In the genomic region with DNA sequence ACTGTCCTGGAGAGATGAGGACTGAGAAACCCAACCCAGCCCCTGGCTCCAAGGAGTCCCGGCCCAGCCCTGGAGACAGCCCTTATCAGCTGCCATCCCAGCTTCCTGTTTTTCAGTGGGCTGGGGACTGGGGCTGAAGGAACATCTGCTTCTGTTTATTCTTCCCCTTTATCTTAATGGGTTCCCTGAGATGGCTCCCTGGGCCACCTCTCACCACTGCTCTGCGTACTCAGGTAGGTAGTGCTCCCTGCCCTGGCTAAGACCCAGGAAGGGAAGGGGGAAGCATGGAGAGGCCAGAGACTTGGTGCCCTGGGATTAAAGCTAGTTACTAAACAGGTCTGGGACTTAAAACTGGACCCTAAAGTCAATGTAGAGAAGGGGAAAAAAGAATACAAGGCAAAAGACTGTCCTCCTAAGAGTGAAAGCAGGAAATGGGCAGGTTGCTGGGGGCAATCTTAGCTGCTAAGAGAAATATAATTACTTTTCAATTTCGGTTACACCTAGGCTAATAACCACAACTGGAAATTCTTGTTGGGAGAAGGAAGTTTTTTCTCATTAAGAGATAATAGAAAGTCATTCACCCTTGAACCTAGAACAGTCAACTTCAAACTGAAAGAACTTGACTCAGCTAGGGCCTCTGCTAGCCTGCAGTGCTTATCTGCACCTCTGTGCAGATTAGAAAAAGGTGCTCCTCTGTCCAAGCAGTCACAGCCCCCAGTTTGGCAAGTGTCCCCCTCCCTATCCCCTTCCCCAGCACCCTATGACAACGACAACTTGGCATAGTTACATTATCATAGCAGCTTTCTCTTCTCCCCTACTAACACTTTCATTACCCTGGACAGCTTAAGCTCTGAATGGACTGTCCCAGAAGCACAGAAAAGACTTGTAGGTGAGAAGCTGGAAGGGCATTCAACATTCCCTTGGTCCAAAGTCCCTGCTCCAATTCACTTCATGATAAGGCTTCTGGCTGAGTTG, we compare ENCODE assay signal across 8 cellular contexts.
A peak's percentile ranks its signal among the peaks of the same experiment; 100 is the strongest.
DNase-seq lines count a peak whose midpoint lies in the region; ATAC-seq, FAIRE-seq and TF ChIP-seq lines count a peak whose summit lies in the region.

No MANE protein-coding gene starts in this region.

- H3K9me3 ChIP-seq in K562 (replicated peaks; ENCODE audit: control insufficient read depth, insufficient read depth, low read depth, low read length) = no peaks in the 10 kb centered on the region

- TF ChIP-seq EP300 in K562 (IDR thresholded peaks at IDR 0.05; ENCODE audit: low read length) = peak; percentile 96

- CTCF ChIA-PET in K562 (lab: Yijun Ruan, JAX; ENCODE audit: low intra/inter-chr PET ratio) = interaction anchor here (0.6 to 0.7 kb wide), 2 partner anchors 19 to 1159 kb away, joined by 4 to 6 read pairs; no protein-coding TSS in a partner anchor

- no TSS peak for BruUV-seq in K562 (replicated peaks; lab: Mats Ljungman, UMichigan)

- H3K79me2 ChIP-seq in K562 (ENCODE audit: control insufficient read depth, insufficient read depth, low read length) = no peaks in the 10 kb centered on the region

- peak; percentile 20 to 21; a peak in 1 of 4 replicates for TF ChIP-seq RAD21 in K562 (CRISPR knock-in tag; conservative IDR thresholded peaks at IDR 0.05 in 1 of 2, IDR thresholded peaks at IDR 0.05 in 1 of 2)

- POLR2A ChIA-PET in K562 (lab: Yijun Ruan, JAX) = interaction anchor here (0.6 to 2.7 kb wide), 11 partner anchors 9 to 1617 kb away, joined by 3 to 15 read pairs (median 3); partner anchors contain the start of gene KDM7A

- H3K36me3 ChIP-seq in K562 (ENCODE audit: control insufficient read depth, insufficient read depth, low read length) = no peaks in the 10 kb centered on the region

- H2AFZ ChIP-seq in K562 (ENCODE audit: low read depth, low read length) = peak overlapping the region; percentile 67

- H3K4me3 ChIP-seq in K562 = peak overlapping the region; percentile 11

- H3K4me2 ChIP-seq in K562 (ENCODE audit: insufficient read depth, low read length) = peak overlapping the region; percentile 74

- H3K9ac ChIP-seq in K562 (ENCODE audit: insufficient read depth in 1 of 2, low read depth in 2 of 2, low read length in 2 of 2) = peak overlapping the region; percentile 53 to 70; a peak in 3 of 4 replicates

- H3K4me1 ChIP-seq in K562 (replicated peaks in 1 of 2; ENCODE audit: control insufficient read depth in 2 of 2, insufficient read depth in 2 of 2, low read length in 2 of 2) = peaks cover 36 to 46% of the 10 kb centered on the region in 2 experiments

- H4K20me1 ChIP-seq in K562 (replicated peaks; ENCODE audit: control insufficient read depth, insufficient read depth, low read length) = no peaks in the 10 kb centered on the region

- peak; percentile 93 for FAIRE-seq in K562 (lab: Jason Lieb, UNC)

- no peaks in the 10 kb centered on the region for H3K9me1 ChIP-seq in K562 (ENCODE audit: control insufficient read depth, insufficient read depth, low read length)

- WGBS in K562 (ENCODE audit: insufficient coverage, low coverage, missing lambda C conversion rate) = 4% methylated on average over 4 of the region's 4 CpGs

- DNase-seq in NCI-H82 (lab: John Stamatoyannopoulos, UW) (peak; percentile 54), NCI-H82 treated with DMSO at 0.1 percent for 48 hours (lab: John Stamatoyannopoulos, UW; ENCODE audit: unreplicated experiment) (no peak), K562 (ENCODE audit: extremely low read depth in 1 of 4, low spot score in 3 of 4) (peak; percentile 82 to 96 (median 91)), sciatic nerve (ENCODE audit: low spot score) (no peak), SIG-M5 (lab: John Stamatoyannopoulos, UW) (no peak), NCI-H774 (lab: John Stamatoyannopoulos, UW) (no peak)

- no peak for TF ChIP-seq CTCF in K562 (IDR thresholded peaks at IDR 0.05 in 2 of 3, conservative IDR thresholded peaks at IDR 0.05 in 1 of 3; ENCODE audit: insufficient read depth in 2 of 3, low read depth in 1 of 3, low read length in 3 of 3)

- intact Hi-C loops in K562 (cut with micrococcal nuclease) (loop anchor here (2.0 kb wide), 1 partner anchor 32 kb away; no protein-coding TSS in a partner anchor), sciatic nerve (cut with DNase I) (no loop called here)

- in situ Hi-C loops in K562 (cut with MboI) = no loop called here

- H3K27me3 ChIP-seq in K562 (ENCODE audit: control insufficient read depth in 2 of 2, insufficient read depth in 2 of 2, low read length in 2 of 2) = no peaks in the 10 kb centered on the region

- peak; percentile 57 for ATAC-seq in HG03469 (IDR thresholded peaks at IDR 0.05; ENCODE audit: unreplicated experiment)
- ATAC-seq in K562 = peak; percentile 91
- peak; percentile 74 for ATAC-seq in sciatic nerve
- ATAC-seq in HG03108 (IDR thresholded peaks at IDR 0.05; ENCODE audit: unreplicated experiment) = no peak

- no peak for TF ChIP-seq POLR2A in K562 (conservative IDR thresholded peaks at IDR 0.05)

- H3K27ac ChIP-seq in K562 (ENCODE audit: extremely low read depth, low read depth, low read length) = peak overlapping the region; percentile 78

TF ChIP-seq in K562, 482 proteins besides CTCF, POLR2A, EP300 and RAD21 (continues in another document):
- TF ChIP-seq FOXK1 (CRISPR knock-in tag; IDR thresholded peaks at IDR 0.05; ENCODE audit: borderline replicate concordance) = 0 out of 2 replicates have a peak, but pooled peaks have one; percentile 61
- no peak for TF ChIP-seq XRCC3 (IDR thresholded peaks at IDR 0.05)
- peak; percentile 49 to 67; a peak in 1 of 4 replicates for TF ChIP-seq HDAC1 (IDR thresholded peaks at IDR 0.05)
- peak; percentile 79 for TF ChIP-seq STAT5A (IDR thresholded peaks at IDR 0.05; ENCODE audit: borderline replicate concordance, low read length)
- peak; percentile 53 to 54 for TF ChIP-seq NRF1 (conservative IDR thresholded peaks at IDR 0.05 in 1 of 2, IDR thresholded peaks at IDR 0.05 in 1 of 2)
- TF ChIP-seq, protein P1, sequence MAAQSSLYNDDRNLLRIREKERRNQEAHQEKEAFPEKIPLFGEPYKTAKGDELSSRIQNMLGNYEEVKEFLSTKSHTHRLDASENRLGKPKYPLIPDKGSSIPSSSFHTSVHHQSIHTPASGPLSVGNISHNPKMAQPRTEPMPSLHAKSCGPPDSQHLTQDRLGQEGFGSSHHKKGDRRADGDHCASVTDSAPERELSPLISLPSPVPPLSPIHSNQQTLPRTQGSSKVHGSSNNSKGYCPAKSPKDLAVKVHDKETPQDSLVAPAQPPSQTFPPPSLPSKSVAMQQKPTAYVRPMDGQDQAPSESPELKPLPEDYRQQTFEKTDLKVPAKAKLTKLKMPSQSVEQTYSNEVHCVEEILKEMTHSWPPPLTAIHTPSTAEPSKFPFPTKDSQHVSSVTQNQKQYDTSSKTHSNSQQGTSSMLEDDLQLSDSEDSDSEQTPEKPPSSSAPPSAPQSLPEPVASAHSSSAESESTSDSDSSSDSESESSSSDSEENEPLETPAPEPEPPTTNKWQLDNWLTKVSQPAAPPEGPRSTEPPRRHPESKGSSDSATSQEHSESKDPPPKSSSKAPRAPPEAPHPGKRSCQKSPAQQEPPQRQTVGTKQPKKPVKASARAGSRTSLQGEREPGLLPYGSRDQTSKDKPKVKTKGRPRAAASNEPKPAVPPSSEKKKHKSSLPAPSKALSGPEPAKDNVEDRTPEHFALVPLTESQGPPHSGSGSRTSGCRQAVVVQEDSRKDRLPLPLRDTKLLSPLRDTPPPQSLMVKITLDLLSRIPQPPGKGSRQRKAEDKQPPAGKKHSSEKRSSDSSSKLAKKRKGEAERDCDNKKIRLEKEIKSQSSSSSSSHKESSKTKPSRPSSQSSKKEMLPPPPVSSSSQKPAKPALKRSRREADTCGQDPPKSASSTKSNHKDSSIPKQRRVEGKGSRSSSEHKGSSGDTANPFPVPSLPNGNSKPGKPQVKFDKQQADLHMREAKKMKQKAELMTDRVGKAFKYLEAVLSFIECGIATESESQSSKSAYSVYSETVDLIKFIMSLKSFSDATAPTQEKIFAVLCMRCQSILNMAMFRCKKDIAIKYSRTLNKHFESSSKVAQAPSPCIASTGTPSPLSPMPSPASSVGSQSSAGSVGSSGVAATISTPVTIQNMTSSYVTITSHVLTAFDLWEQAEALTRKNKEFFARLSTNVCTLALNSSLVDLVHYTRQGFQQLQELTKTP (IDR thresholded peaks at IDR 0.05; ENCODE audit: low read depth in 1 of 2, partially characterized antibody in 2 of 2) = peak; percentile 53 to 56
- no peak for TF ChIP-seq SRSF9 (IDR thresholded peaks at IDR 0.05; ENCODE audit: borderline replicate concordance, low read depth, low read length)
- no peak for TF ChIP-seq RBM14 (IDR thresholded peaks at IDR 0.05; ENCODE audit: borderline replicate concordance, insufficient read depth, low read depth, low read length)
- no peak; the same call in 1 of the 2 replicates for TF ChIP-seq HLTF (IDR thresholded peaks at IDR 0.05)
- peak; percentile 74 for TF ChIP-seq GABPA (tag; conservative IDR thresholded peaks at IDR 0.05; ENCODE audit: low read depth)
- TF ChIP-seq, protein P2, sequence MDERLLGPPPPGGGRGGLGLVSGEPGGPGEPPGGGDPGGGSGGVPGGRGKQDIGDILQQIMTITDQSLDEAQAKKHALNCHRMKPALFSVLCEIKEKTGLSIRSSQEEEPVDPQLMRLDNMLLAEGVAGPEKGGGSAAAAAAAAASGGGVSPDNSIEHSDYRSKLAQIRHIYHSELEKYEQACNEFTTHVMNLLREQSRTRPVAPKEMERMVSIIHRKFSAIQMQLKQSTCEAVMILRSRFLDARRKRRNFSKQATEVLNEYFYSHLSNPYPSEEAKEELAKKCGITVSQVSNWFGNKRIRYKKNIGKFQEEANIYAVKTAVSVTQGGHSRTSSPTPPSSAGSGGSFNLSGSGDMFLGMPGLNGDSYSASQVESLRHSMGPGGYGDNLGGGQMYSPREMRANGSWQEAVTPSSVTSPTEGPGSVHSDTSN (CRISPR knock-in tag; IDR thresholded peaks at IDR 0.05; ENCODE audit: low read depth) = no peak
- TF ChIP-seq, protein P2 (tag; conservative IDR thresholded peaks at IDR 0.05; ENCODE audit: low read depth) = peak; percentile 32; the same call in 1 of the 2 replicates

Comparison
In these comparisons a context has a peak if more than half of its experiments do, and no peak if none do; other contexts are left out.
1. DNase-seq: peak in NCI-H82 (single experiment) and K562 (4 of 4); none in NCI-H82 treated with DMSO at 0.1 percent for 48 hours (single experiment), sciatic nerve (single experiment), SIG-M5 (single experiment) and NCI-H774 (single experiment).